ENCODE assay signal across 35 cellular contexts in genomic region chr22:34296456-34296855, GRCh38.
"Had no signal": no experiment of that assay in that cellular context is flagged by ENCODE, and none has a peak within 500 bp of the region (broad histone marks: within the 10 kb centered on the region; RNA-seq: fewer than 3 reads in every experiment).

No MANE protein-coding gene starts in this region.

- H3K9me3 Mint-ChIP-seq: activated B cell treated with CpG ODN at 0.5 μM for 24 hours; activated CD4-positive, alpha-beta memory T cell treated with anti-CD3 and anti-CD28 coated beads, Interleukin-2, amount 10 ng/mL, durations not matched to agents 7 days and 5 days; activated CD4-positive, alpha-beta T cell treated with anti-CD3 and anti-CD28 coated beads, Interleukin-2, amount 10 ng/mL, durations not matched to agents 7 days and 5 days; activated naive CD4-positive, alpha-beta T cell treated with anti-CD3 and anti-CD28 coated beads, Interleukin-2, amount 50 U/mL, for 24 hours; activated naive CD8-positive, alpha-beta T cell treated with anti-CD3 and anti-CD28 coated beads, Interleukin-2, amount 10 ng/mL, durations not matched to agents 7 days and 5 days; activated T-cell treated with anti-CD3 and anti-CD28 coated beads, Interleukin-2, amount 50 U/mL, for 24 hours; central memory CD8-positive, alpha-beta T cell; T-helper 1 cell treated with Interleukin-12 subunit alpha and Interleukin-12 subunit beta and Interleukin-4 antibody, amounts not matched to agents 30 μg/mL and 1 μg/mL, for 36 hours had no signal

- H3K27ac Mint-ChIP-seq: activated B cell treated with CpG ODN at 0.5 μM for 24 hours; activated CD4-positive, alpha-beta memory T cell treated with anti-CD3 and anti-CD28 coated beads, Interleukin-2, amount 10 ng/mL, durations not matched to agents 7 days and 5 days; activated CD4-positive, alpha-beta T cell treated with anti-CD3 and anti-CD28 coated beads, Interleukin-2, amount 10 ng/mL, durations not matched to agents 7 days and 5 days; activated CD8-positive, alpha-beta memory T cell treated with anti-CD3 and anti-CD28 coated beads, Interleukin-2, amount 10 ng/mL, durations not matched to agents 7 days and 5 days; activated CD8-positive, alpha-beta T cell treated with anti-CD3 and anti-CD28 coated beads, Interleukin-2, amount 10 ng/mL, durations not matched to agents 7 days and 5 days; activated naive CD4-positive, alpha-beta T cell treated with anti-CD3 and anti-CD28 coated beads, Interleukin-2, amount 10 ng/mL, durations not matched to agents 7 days and 5 days; activated naive CD4-positive, alpha-beta T cell treated with anti-CD3 and anti-CD28 coated beads, Interleukin-2, amount 50 U/mL, for 24 hours; activated naive CD8-positive, alpha-beta T cell; activated naive CD8-positive, alpha-beta T cell treated with anti-CD3 and anti-CD28 coated beads, Interleukin-2, amount 10 ng/mL, durations not matched to agents 7 days and 5 days; activated naive CD8-positive, alpha-beta T cell treated with anti-CD3 and anti-CD28 coated beads, Interleukin-2, amount 50 U/mL, for 24 hours; activated T-cell treated with anti-CD3 and anti-CD28 coated beads, Interleukin-2, amount 50 U/mL, for 24 hours; activated T-helper 2 cell treated with anti-CD3 and anti-CD28 coated beads, Interferon-gamma antibody, Interleukin-2, Interleukin-4, amounts not matched to agents 10 μg/mL and 5 μg/mL and 100 μg/mL, durations not matched to agents 14 hours and 24 hours and 36 hours; brain; T-helper 1 cell treated with Interleukin-12 subunit alpha and Interleukin-12 subunit beta and Interleukin-4 antibody, amounts not matched to agents 30 μg/mL and 1 μg/mL, for 36 hours; T-helper 2 cell treated with Interferon-gamma antibody and Interleukin-4, amounts not matched to agents 5 μg/mL and 100 μg/mL, for 36 hours had no signal

- DNase-seq: activated B cell treated with CpG ODN at 0.5 μM for 24 hours; activated CD4-positive, alpha-beta memory T cell treated with anti-CD3 and anti-CD28 coated beads, Interleukin-2, amount 10 ng/mL, durations not matched to agents 7 days and 5 days; activated CD4-positive, alpha-beta T cell treated with anti-CD3 and anti-CD28 coated beads for 4 hours; activated CD4-positive, alpha-beta T cell treated with anti-CD3 and anti-CD28 coated beads, Interleukin-2, amount 10 ng/mL, durations not matched to agents 7 days and 5 days; activated CD4-positive, alpha-beta T cell treated with anti-CD3 and anti-CD28 coated beads, Interleukin-2, amount 50 U/mL, for 48 hours; activated CD4-positive, CD25-positive, alpha-beta regulatory T cell treated with anti-CD3 and anti-CD28 coated beads, Interleukin-2, amount 50 U/mL, for 72 hours; activated CD8-positive, alpha-beta memory T cell treated with anti-CD3 and anti-CD28 coated beads for 24 hours; activated CD8-positive, alpha-beta memory T cell treated with anti-CD3 and anti-CD28 coated beads, Interleukin-2, amount 10 ng/mL, durations not matched to agents 7 days and 5 days; activated CD8-positive, alpha-beta memory T cell treated with anti-CD3 and anti-CD28 coated beads, Interleukin-2, amount 50 U/mL, for 48 hours; activated CD8-positive, alpha-beta T cell treated with anti-CD3 and anti-CD28 coated beads, Interleukin-2, amount 10 ng/mL, durations not matched to agents 7 days and 5 days; activated effector memory CD4-positive, alpha-beta T cell treated with Interleukin-2 at 50 U/mL for 16 hours; activated gamma-delta T cell; activated naive CD4-positive, alpha-beta T cell treated with anti-CD3 and anti-CD28 coated beads, Interleukin-2, amount 10 ng/mL, durations not matched to agents 7 days and 5 days; activated naive CD4-positive, alpha-beta T cell treated with Interleukin-2 at 50 U/mL for 16 hours; activated naive CD8-positive, alpha-beta T cell treated with anti-CD3 and anti-CD28 coated beads, Interleukin-2, amount 10 ng/mL, durations not matched to agents 7 days and 5 days; activated naive CD8-positive, alpha-beta T cell treated with anti-CD3 and anti-CD28 coated beads, Interleukin-2, amount 50 U/mL, for 24 hours; activated T-cell treated with anti-CD3 and anti-CD28 coated beads, Interleukin-2, amount 50 U/mL, for 24 hours; activated T-cell treated with anti-CD3 and anti-CD28 coated beads, Interleukin-2, amount 50 U/mL, for 48 hours; amygdala; anterior cingulate cortex; caudate nucleus; cerebellar nuclear complex; T-helper 1 cell; T-helper 2 cell; T-helper 9 cell had no signal

- H3K4me3 ChIP-seq: ascending aorta, cardiac muscle cell had no signal

- H3K27ac ChIP-seq: ascending aorta, cardiac muscle cell, VCaP had no signal

- H3K27me3 ChIP-seq: ascending aorta, cardiac muscle cell had no signal

- H3K36me3 Mint-ChIP-seq: activated CD8-positive, alpha-beta memory T cell treated with anti-CD3 and anti-CD28 coated beads, Interleukin-2, amount 10 ng/mL, durations not matched to agents 7 days and 5 days; activated naive CD4-positive, alpha-beta T cell treated with anti-CD3 and anti-CD28 coated beads, Interleukin-2, amount 10 ng/mL, durations not matched to agents 7 days and 5 days; activated naive CD4-positive, alpha-beta T cell treated with anti-CD3 and anti-CD28 coated beads, Interleukin-2, amount 50 U/mL, for 24 hours; activated naive CD8-positive, alpha-beta T cell; activated naive CD8-positive, alpha-beta T cell treated with anti-CD3 and anti-CD28 coated beads, Interleukin-2, amount 10 ng/mL, durations not matched to agents 7 days and 5 days; brain had no signal

- H3K36me3 ChIP-seq: ascending aorta, cardiac muscle cell had no signal

- ATAC-seq: activated CD8-positive, alpha-beta memory T cell treated with anti-CD3 and anti-CD28 coated beads, Interleukin-2, amount 10 ng/mL, durations not matched to agents 7 days and 5 days; activated CD8-positive, alpha-beta T cell treated with anti-CD3 and anti-CD28 coated beads, Interleukin-2, amount 10 ng/mL, durations not matched to agents 7 days and 5 days; activated naive CD8-positive, alpha-beta T cell treated with anti-CD3 and anti-CD28 coated beads, Interleukin-2, amount 50 U/mL, for 24 hours had no signal

- H3K4me3 Mint-ChIP-seq: activated B cell treated with CpG ODN at 0.5 μM for 24 hours; activated CD4-positive, alpha-beta memory T cell treated with anti-CD3 and anti-CD28 coated beads, Interleukin-2, amount 10 ng/mL, durations not matched to agents 7 days and 5 days; activated CD4-positive, alpha-beta T cell treated with anti-CD3 and anti-CD28 coated beads, Interleukin-2, amount 10 ng/mL, durations not matched to agents 7 days and 5 days; activated CD8-positive, alpha-beta memory T cell treated with anti-CD3 and anti-CD28 coated beads, Interleukin-2, amount 10 ng/mL, durations not matched to agents 7 days and 5 days; activated CD8-positive, alpha-beta T cell treated with anti-CD3 and anti-CD28 coated beads, Interleukin-2, amount 10 ng/mL, durations not matched to agents 7 days and 5 days; activated naive CD4-positive, alpha-beta T cell treated with anti-CD3 and anti-CD28 coated beads, Interleukin-2, amount 10 ng/mL, durations not matched to agents 7 days and 5 days; activated naive CD4-positive, alpha-beta T cell treated with anti-CD3 and anti-CD28 coated beads, Interleukin-2, amount 50 U/mL, for 24 hours; activated naive CD8-positive, alpha-beta T cell; activated naive CD8-positive, alpha-beta T cell treated with anti-CD3 and anti-CD28 coated beads, Interleukin-2, amount 10 ng/mL, durations not matched to agents 7 days and 5 days; activated naive CD8-positive, alpha-beta T cell treated with anti-CD3 and anti-CD28 coated beads, Interleukin-2, amount 50 U/mL, for 24 hours; activated T-cell treated with anti-CD3 and anti-CD28 coated beads, Interleukin-2, amount 50 U/mL, for 24 hours; brain; central memory CD8-positive, alpha-beta T cell; T-helper 1 cell treated with Interleukin-12 subunit alpha and Interleukin-12 subunit beta and Interleukin-4 antibody, amounts not matched to agents 30 μg/mL and 1 μg/mL, for 36 hours; T-helper 2 cell treated with Interferon-gamma antibody and Interleukin-4, amounts not matched to agents 5 μg/mL and 100 μg/mL, for 36 hours had no signal

- H3K27me3 Mint-ChIP-seq: activated B cell treated with CpG ODN at 0.5 μM for 24 hours; activated CD4-positive, alpha-beta memory T cell treated with anti-CD3 and anti-CD28 coated beads, Interleukin-2, amount 10 ng/mL, durations not matched to agents 7 days and 5 days; activated CD4-positive, alpha-beta T cell treated with anti-CD3 and anti-CD28 coated beads, Interleukin-2, amount 10 ng/mL, durations not matched to agents 7 days and 5 days; activated CD8-positive, alpha-beta memory T cell treated with anti-CD3 and anti-CD28 coated beads, Interleukin-2, amount 10 ng/mL, durations not matched to agents 7 days and 5 days; activated naive CD4-positive, alpha-beta T cell treated with anti-CD3 and anti-CD28 coated beads, Interleukin-2, amount 10 ng/mL, durations not matched to agents 7 days and 5 days; activated naive CD4-positive, alpha-beta T cell treated with anti-CD3 and anti-CD28 coated beads, Interleukin-2, amount 50 U/mL, for 24 hours; activated naive CD8-positive, alpha-beta T cell; activated naive CD8-positive, alpha-beta T cell treated with anti-CD3 and anti-CD28 coated beads, Interleukin-2, amount 10 ng/mL, durations not matched to agents 7 days and 5 days; activated naive CD8-positive, alpha-beta T cell treated with anti-CD3 and anti-CD28 coated beads, Interleukin-2, amount 50 U/mL, for 24 hours; activated T-cell treated with anti-CD3 and anti-CD28 coated beads, Interleukin-2, amount 50 U/mL, for 24 hours; brain; central memory CD8-positive, alpha-beta T cell had no signal

- H3K4me1 Mint-ChIP-seq: activated B cell treated with CpG ODN at 0.5 μM for 24 hours; activated CD4-positive, alpha-beta memory T cell treated with anti-CD3 and anti-CD28 coated beads, Interleukin-2, amount 10 ng/mL, durations not matched to agents 7 days and 5 days; activated CD4-positive, alpha-beta T cell treated with anti-CD3 and anti-CD28 coated beads, Interleukin-2, amount 10 ng/mL, durations not matched to agents 7 days and 5 days; activated CD8-positive, alpha-beta memory T cell treated with anti-CD3 and anti-CD28 coated beads, Interleukin-2, amount 10 ng/mL, durations not matched to agents 7 days and 5 days; activated naive CD4-positive, alpha-beta T cell treated with anti-CD3 and anti-CD28 coated beads, Interleukin-2, amount 10 ng/mL, durations not matched to agents 7 days and 5 days; activated naive CD4-positive, alpha-beta T cell treated with anti-CD3 and anti-CD28 coated beads, Interleukin-2, amount 50 U/mL, for 24 hours; activated naive CD8-positive, alpha-beta T cell treated with anti-CD3 and anti-CD28 coated beads, Interleukin-2, amount 10 ng/mL, durations not matched to agents 7 days and 5 days; activated naive CD8-positive, alpha-beta T cell treated with anti-CD3 and anti-CD28 coated beads, Interleukin-2, amount 50 U/mL, for 24 hours; central memory CD8-positive, alpha-beta T cell had no signal

- H3K9me3 ChIP-seq: ascending aorta had no signal

- H3K4me1 ChIP-seq: ascending aorta had no signal
